8 cellular contexts compared by ENCODE assay signal in the genomic region with DNA sequence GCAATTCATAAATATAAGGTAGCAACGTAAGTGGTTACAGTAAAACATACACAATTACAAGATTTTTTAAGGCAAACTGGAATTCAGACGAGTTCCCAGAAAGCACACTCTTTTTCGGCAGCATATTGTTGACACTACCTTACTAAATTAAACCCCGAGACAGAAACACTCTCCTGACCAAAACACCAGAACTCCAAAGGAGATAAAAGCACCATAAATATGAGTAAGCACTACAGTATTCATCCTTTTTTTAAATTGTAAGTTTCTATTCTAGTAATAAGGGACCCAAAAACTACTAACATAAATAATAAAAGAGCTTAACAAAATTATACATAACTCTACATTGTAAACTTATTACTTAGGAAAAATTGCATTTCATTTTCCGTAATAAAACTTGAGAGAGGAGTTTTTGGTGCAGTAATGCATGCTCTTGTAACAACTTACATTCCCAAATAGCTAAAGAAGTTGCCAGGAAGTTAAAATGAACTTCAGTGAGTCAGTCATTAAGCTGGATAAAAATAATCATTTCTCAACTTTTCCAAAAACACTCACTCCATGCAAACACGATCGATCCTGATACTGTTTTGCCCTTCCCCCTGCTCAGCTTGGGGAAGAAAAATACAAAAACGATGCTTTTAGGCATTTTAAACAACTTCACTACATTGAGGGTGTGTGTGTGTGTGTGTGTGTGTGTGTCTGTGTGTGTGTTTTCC. TPM values are rescaled to one million over a fixed set of nuclear protein-coding genes. Genes with fewer than 3 reads are reported as not detected.
DNase-seq lines count a peak whose midpoint lies in the region; ATAC-seq and TF ChIP-seq lines count a peak whose summit lies in the region.

No MANE protein-coding gene starts in this region.

- peak overlapping the region; percentile 79 for H3K27ac Mint-ChIP-seq in activated naive CD4-positive, alpha-beta T cell treated with anti-CD3 and anti-CD28 coated beads for 36 hours

- no peaks in the 10 kb centered on the region for H3K9me3 ChIP-seq in transverse colon

- in situ Hi-C loops in astrocyte of the cerebellum (cut with HindIII; ENCODE audit: low sequenced_read_pairs) (no loop called here), transverse colon (cut with MboI; ENCODE audit: low pct_ligation_motif_present in 1 of 4, low pct_unique_long_range_greater_than_20kb in 1 of 4, low sequenced_read_pairs in 3 of 4) (loop anchor here in 2 of 4 donors (25.0 kb wide), 2 partner anchors 700 to 725 kb away; a partner anchor contains a TSS)

- H3K27me3 ChIP-seq in transverse colon = no peaks in the 10 kb centered on the region

- peak overlapping the region; percentile 88 to 90 (median 90) for H3K27ac ChIP-seq in transverse colon

- H3K4me3 ChIP-seq in astrocyte of the cerebellum (ENCODE audit: low read depth, low read length) (peak overlapping the region; percentile 89), lower leg skin (ENCODE audit: low read depth, poor library complexity, severe bottlenecking) (peak overlapping the region; percentile 95), transverse colon (peak overlapping the region; percentile 74 to 97 (median 87))

- ATAC-seq in GM21825 (IDR thresholded peaks at IDR 0.05; ENCODE audit: unreplicated experiment) = no peak

- 31 to 32% methylated on average over 8 of the region's 8 CpGs for WGBS in lower leg skin, 2 donors
- 38 to 49% methylated on average over 8 of the region's 8 CpGs for WGBS in transverse colon (ENCODE audit: low coverage in 1 of 2), 2 donors

- peaks cover 50% of the 10 kb centered on the region for H3K4me1 Mint-ChIP-seq in activated naive CD4-positive, alpha-beta T cell treated with anti-CD3 and anti-CD28 coated beads for 36 hours (ENCODE audit: low read depth)

- peaks cover 6 to 30% (median 14%) of the 10 kb centered on the region in 4 donors for H3K4me1 ChIP-seq in transverse colon

- intact Hi-C loops in activated naive CD4-positive, alpha-beta T cell treated with anti-CD3 and anti-CD28 coated beads for 36 hours (cut with micrococcal nuclease) = loop anchor here (1.0 to 10.0 kb wide), 12 partner anchors 19 to 1188 kb away; a partner anchor contains a TSS
- intact Hi-C loops in lower leg skin (cut with DNase I; ENCODE audit: low total_unique reads) (no loop called here), transverse colon (cut with DNase I; ENCODE audit: low total_unique reads) (no loop called here)

- no peaks in the 10 kb centered on the region for H3K36me3 ChIP-seq in transverse colon

- TF ChIP-seq EP300 in transverse colon (IDR thresholded peaks at IDR 0.05; ENCODE audit: low read depth) = no peak

- no peaks in the 10 kb centered on the region for H3K27me3 Mint-ChIP-seq in activated naive CD4-positive, alpha-beta T cell treated with anti-CD3 and anti-CD28 coated beads for 36 hours (ENCODE audit: low read depth)

- TF ChIP-seq CTCF in astrocyte of the cerebellum (IDR thresholded peaks at IDR 0.05; ENCODE audit: low read depth, low read length, missing control alignments) (no peak), lower leg skin (IDR thresholded peaks at IDR 0.05) (no peak), transverse colon (IDR thresholded peaks at IDR 0.05) (no peak)

- TF ChIP-seq POLR2A in lower leg skin (IDR thresholded peaks at IDR 0.05) (no peak), transverse colon (IDR thresholded peaks at IDR 0.05) (no peak)

- peaks cover 6% of the 10 kb centered on the region for H3K36me3 Mint-ChIP-seq in activated naive CD4-positive, alpha-beta T cell treated with anti-CD3 and anti-CD28 coated beads for 36 hours (ENCODE audit: low read depth)

- CTCF ChIA-PET in activated naive CD4-positive, alpha-beta T cell treated with anti-CD3 and anti-CD28 coated beads for 36 hours (lab: Charles Lee) = interaction anchor here (0.8 to 1.6 kb wide), 9 partner anchors 14 to 162 kb away, joined by 3 to 5 read pairs (median 3); no protein-coding TSS in a partner anchor

- no peaks in the 10 kb centered on the region for H3K9me3 Mint-ChIP-seq in activated naive CD4-positive, alpha-beta T cell treated with anti-CD3 and anti-CD28 coated beads for 36 hours

- peak overlapping the region; percentile 88 for H3K4me3 Mint-ChIP-seq in activated naive CD4-positive, alpha-beta T cell treated with anti-CD3 and anti-CD28 coated beads for 36 hours

- no peak for DNase-seq in activated naive CD4-positive, alpha-beta T cell treated with anti-CD3 and anti-CD28 coated beads for 36 hours
- DNase-seq in activated naive CD4-positive, alpha-beta T cell (lab: John Stamatoyannopoulos, UW) = no peak
- DNase-seq in astrocyte of the cerebellum (ENCODE audit: low read depth) (no peak), lower leg skin (ENCODE audit: low spot score in 2 of 2) (no peak), transverse colon (no peak), UCSD-AML1 (lab: John Stamatoyannopoulos, UW; ENCODE audit: unreplicated experiment) (no peak), D341Med (ENCODE audit: low spot score) (no peak)

RNA-seq across cellular contexts. Expression of a gene that starts 2.0 kb away (rescaled TPM):
- total RNA-seq in activated naive CD4-positive, alpha-beta T cell treated with anti-CD3 and anti-CD28 coated beads for 36 hours = 10 to 100 TPM; 68.0 to 74.1 TPM
- total RNA-seq in lower leg skin (10 to 100 TPM in 1 of 4 donors, 1 to 10 TPM in 3; 2.3 to 12.4 (median 6.6) TPM), transverse colon (10 to 100 TPM in 3 of 4 donors, 1 to 10 TPM in 1; 2.6 to 14.9 (median 12.4) TPM)

Comparison
In these comparisons a context has a peak if more than half of its experiments do, and no peak if none do; other contexts are left out.
1. RNA of a gene that starts 2.0 kb away (total RNA-seq): 68.0 to 74.1 TPM in activated naive CD4-positive, alpha-beta T cell treated with anti-CD3 and anti-CD28 coated beads for 36 hours; 2.6 to 14.9 TPM in transverse colon and 2.3 to 12.4 TPM in lower leg skin; every median in the first group is over 4 times any median in the second.
2. Peak in every context shown above with its lines, with median percentiles within 50 percentile points of each other: H3K4me3 ChIP-seq.